Comparison of ENCODE assay signal across 8 cellular contexts in the genomic region with DNA sequence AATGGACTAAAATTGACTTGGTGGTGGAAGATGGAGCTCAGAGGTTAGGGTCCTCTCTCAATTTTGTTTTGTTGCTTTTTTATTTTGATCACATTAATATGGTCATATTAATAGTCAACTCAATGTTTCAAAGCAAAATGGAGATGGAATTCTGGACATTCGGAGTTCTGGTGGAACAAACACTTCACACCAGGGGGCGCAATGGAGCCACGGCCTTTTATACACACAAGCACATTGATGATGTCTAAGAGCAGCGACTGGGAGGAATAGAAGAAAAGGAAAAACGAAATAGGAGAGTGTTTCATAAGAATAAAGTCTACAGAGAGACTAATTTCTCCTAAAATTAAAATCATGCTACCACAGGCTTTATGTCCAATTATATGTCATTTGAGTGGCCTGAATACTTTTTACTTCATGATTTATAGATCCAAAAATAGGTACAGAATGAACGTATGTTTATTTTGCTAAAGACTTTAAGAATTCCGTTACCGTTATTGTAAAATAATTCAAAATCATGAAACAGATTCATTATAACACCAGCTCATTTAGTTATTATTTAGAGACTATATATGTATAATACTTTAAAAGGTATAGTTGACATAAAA.
DNase-seq lines count a peak whose midpoint lies in the region; ATAC-seq and TF ChIP-seq lines count a peak whose summit lies in the region.

No MANE protein-coding gene starts in this region.

- peaks cover 5% of the 10 kb centered on the region for H3K4me1 Mint-ChIP-seq in T-helper 17 cell

- H3K4me3 ChIP-seq in body of pancreas: no peak overlapping the region

- H3K36me3 ChIP-seq in body of pancreas (replicated peaks in 1 of 2; ENCODE audit: insufficient read depth in 1 of 2, low read depth in 2 of 2): no peaks in the 10 kb centered on the region

- H3K9me3 ChIP-seq in T-helper 17 cell (ENCODE audit: control insufficient read depth, low read length, poor library complexity, severe bottlenecking) (no peaks in the 10 kb centered on the region), body of pancreas (no peaks in the 10 kb centered on the region)

- no peak overlapping the region for H3K27ac Mint-ChIP-seq in T-helper 17 cell

- ATAC-seq in HG02571 (IDR thresholded peaks at IDR 0.05; ENCODE audit: unreplicated experiment): peak; percentile 74
- no peak for ATAC-seq in T-helper 17 cell
- peak; percentile 48 for ATAC-seq in body of pancreas

- H3K4me1 ChIP-seq in body of pancreas: no peaks in the 10 kb centered on the region

- peak; percentile 53 for DNase-seq in GM10266 (ENCODE audit: extremely low spot score)
- DNase-seq in NCI-H128 (lab: John Stamatoyannopoulos, UW; ENCODE audit: unreplicated experiment): peak; percentile 34
- DNase-seq in T-helper 17 cell: peak; percentile 25 to 42 (median 33)
- peak; percentile 69 to 79 (median 72) for DNase-seq in body of pancreas
- peak; percentile 65 for DNase-seq in islet precursor cell
- peak; percentile 76 to 79 for DNase-seq in stimulated activated CD4-positive, alpha-beta T cell treated with anti-CD3 and anti-CD28 coated beads, Interleukin-2, amount 100 ng/mL, for 24 hours
- no peak for DNase-seq in cortex of kidney (lab: John Stamatoyannopoulos, UW)

- WGBS in body of pancreas, 2 donors: 20 to 24% methylated on average over 8 of the region's 8 CpGs

- peak overlapping the region; percentile 31 for H3K4me3 Mint-ChIP-seq in T-helper 17 cell

- intact Hi-C loops in body of pancreas (cut with DNase I): no loop called here

- no peaks in the 10 kb centered on the region for H3K27me3 ChIP-seq in body of pancreas

- no peak overlapping the region for H3K27ac ChIP-seq in body of pancreas

- peaks cover 28% of the 10 kb centered on the region for H3K27me3 Mint-ChIP-seq in T-helper 17 cell

- TF ChIP-seq POLR2A in body of pancreas (IDR thresholded peaks at IDR 0.05): no peak

- peak; percentile 72 for TF ChIP-seq CTCF in GM10266 (IDR thresholded peaks at IDR 0.05; ENCODE audit: control insufficient read depth, insufficient read depth, low read depth, missing control alignments)
- peak; percentile 52 to 71 (median 65) for TF ChIP-seq CTCF in body of pancreas (IDR thresholded peaks at IDR 0.05)

- H3K36me3 Mint-ChIP-seq in T-helper 17 cell (ENCODE audit: low read depth): no peaks in the 10 kb centered on the region
